17 cellular contexts compared by ENCODE assay signal in genomic region chr1:206550446-206550845, GRCh38. TPM values are rescaled to one million over a fixed set of nuclear protein-coding genes. Genes with fewer than 3 reads are reported as not detected.
A peak's percentile ranks its signal among the peaks of the same experiment; 100 is the strongest.
DNase-seq lines count a peak whose midpoint lies in the region; ATAC-seq, FAIRE-seq and TF ChIP-seq lines count a peak whose summit lies in the region.
"Had no signal": no experiment of that assay in that cellular context is flagged by ENCODE, and none has a peak within 500 bp of the region (broad histone marks: within the 10 kb centered on the region; RNA-seq: fewer than 3 reads in every experiment).

No MANE protein-coding gene starts in this region.

- no peak overlapping the region for H3K4me2 ChIP-seq in A549

- H3K4me3 ChIP-seq in A549 (no peak overlapping the region), coronary artery (no peak overlapping the region)
- H3K4me3 ChIP-seq: heart left ventricle, tibial artery had no signal

- POLR2A ChIA-PET in A549 (lab: Yijun Ruan, JAX): no interaction called here

- TF ChIP-seq EP300 in A549 (IDR thresholded peaks at IDR 0.05): no peak

- TF ChIP-seq CTCF in A549 (IDR thresholded peaks at IDR 0.05): no peak
- 0 out of 2 replicates have a peak, but pooled peaks have one; percentile 18 for TF ChIP-seq CTCF in VCaP (conservative IDR thresholded peaks at IDR 0.05)
- no peak for TF ChIP-seq CTCF in coronary artery (IDR thresholded peaks at IDR 0.05)

- TF ChIP-seq RAD21 in A549 (conservative IDR thresholded peaks at IDR 0.05 in 1 of 2, IDR thresholded peaks at IDR 0.05 in 1 of 2): no peak

- no peaks in the 10 kb centered on the region for H3K4me1 ChIP-seq in A549

- CTCF ChIA-PET in A549 (lab: Yijun Ruan, JAX): interaction anchor here (0.8 to 1.4 kb wide), 6 partner anchors 18 to 441 kb away, joined by 3 to 4 read pairs (median 4); no protein-coding TSS in a partner anchor

- peak; percentile 52 to 71; a peak in 4 of 6 replicates for ATAC-seq in A549
- ATAC-seq: heart left ventricle had no signal

- no peaks in the 10 kb centered on the region for H3K9me3 ChIP-seq in A549
- H3K9me3 ChIP-seq: heart left ventricle, tibial artery had no signal

- no peak overlapping the region for H3K27ac ChIP-seq in A549
- peak overlapping the region; percentile 92 for H3K27ac ChIP-seq in VCaP
- no peak overlapping the region for H3K27ac ChIP-seq in coronary artery
- H3K27ac ChIP-seq: tibial artery had no signal

- FAIRE-seq in A549 (lab: Jason Lieb, UNC): no peak
- FAIRE-seq: colon had no signal

- no peak for TF ChIP-seq POLR2A in A549 (IDR thresholded peaks at IDR 0.05; ENCODE audit: low read length)

- WGBS in A549 (ENCODE audit: missing lambda C conversion rate): 27% methylated on average over 2 of the region's 2 CpGs

- DNase-seq in A549 (ENCODE audit: low read depth in 1 of 2, low spot score in 1 of 2) (peak in 1 of 2 experiments; percentile 27), DMS79 treated with DMSO at 0.1 percent for 48 hours (lab: John Stamatoyannopoulos, UW) (peak; percentile 90), NCI-H2107 (lab: John Stamatoyannopoulos, UW) (peak; percentile 86), coronary artery (ENCODE audit: low spot score) (no peak), glomerular visceral epithelial cell (ENCODE audit: extremely low spot score) (no peak), OCI-M2 (lab: John Stamatoyannopoulos, UW; ENCODE audit: unreplicated experiment) (no peak), activated gamma-delta T cell (lab: John Stamatoyannopoulos, UW) (no peak)
- DNase-seq: amygdala; Calu3; heart left ventricle; kidney glomerular epithelial cell; occipital lobe; SHP77; stimulated activated CD4-positive, alpha-beta T cell treated with anti-CD3 and anti-CD28 coated beads, Interleukin-4, amount 100 ng/mL, for 1 hour; tibial artery had no signal

TF ChIP-seq in A549, 52 proteins besides CTCF, POLR2A, EP300 and RAD21:
- TF ChIP-seq POLR2AphosphoS2 (conservative IDR thresholded peaks at IDR 0.05; ENCODE audit: low read length): no peak
- no peak for TF ChIP-seq FOSL2 (IDR thresholded peaks at IDR 0.05)
- no peak for TF ChIP-seq FOSL2 (CRISPR knock-in tag; IDR thresholded peaks at IDR 0.05)
- no peak for TF ChIP-seq JUN (IDR thresholded peaks at IDR 0.05)
- TF ChIP-seq ZNF302 (CRISPR knock-in tag; IDR thresholded peaks at IDR 0.05): no peak
- no peak for TF ChIP-seq MAX (IDR thresholded peaks at IDR 0.05)

RNA-seq across cellular contexts. Expression of gene RASSF5, which starts 43.1 kb away (rescaled TPM):
- polyA plus RNA-seq in A549 (2011; rRNA removed): 2.0 and 2.2 TPM in 2 replicates
- 0.82 and 1.0 TPM in 2 replicates for polyA plus RNA-seq in A549 (2012; cell fraction: cytosol; rRNA removed)
- 1.1 and 1.2 TPM in 2 replicates for polyA plus RNA-seq in A549 (2012; cell fraction: nucleus; rRNA removed)
- polyA plus RNA-seq in A549 (2017; fragmentation: RNase III; extraction: RNeasy Plus Mini Kit Qiagen cat#74134 plus additional on column Dnase treatment): 1.4 to 2.2 TPM (median 1.9 TPM) in 3 replicates
- 4.7 and 6.6 TPM in 2 replicates for polyA minus RNA-seq in A549 (2011; rRNA and poly(A)+ RNA removed)

Comparison
In these comparisons a context has a peak if more than half of its experiments do, and no peak if none do; other contexts are left out.
1. DNase-seq: peak in DMS79 treated with DMSO at 0.1 percent for 48 hours (single experiment) and NCI-H2107 (single experiment); none in coronary artery (single experiment), glomerular visceral epithelial cell (single experiment), OCI-M2 (single experiment) and activated gamma-delta T cell (single experiment).